ENCODE assay signal across 19 cellular contexts in the genomic region with DNA sequence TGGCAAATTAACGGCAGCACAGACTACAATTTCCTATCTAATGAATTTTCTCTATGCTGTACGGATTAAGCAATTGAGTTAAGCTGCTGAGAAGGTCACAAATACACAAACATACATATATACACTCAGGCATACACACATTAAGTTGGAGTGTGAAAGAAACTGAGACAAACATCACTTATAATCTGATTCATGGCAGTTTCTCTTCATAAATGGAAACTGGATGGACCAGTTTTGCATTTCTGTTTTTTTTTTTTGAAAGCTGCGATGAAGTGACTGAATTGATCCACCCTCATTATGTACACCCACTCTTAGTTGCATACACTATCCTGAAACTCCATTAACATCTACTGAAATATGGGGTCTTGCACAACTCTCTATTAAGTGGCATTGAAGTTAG.
"Had no signal": no experiment of that assay in that cellular context is flagged by ENCODE, and none has a peak within 500 bp of the region (broad histone marks: within the 10 kb centered on the region; RNA-seq: fewer than 3 reads in every experiment).

No MANE protein-coding gene starts in this region.

- H3K4me3 ChIP-seq: hepatocyte, tibial artery had no signal

- H3K4me3 Mint-ChIP-seq: activated naive CD4-positive, alpha-beta T cell treated with anti-CD3 and anti-CD28 coated beads for 36 hours; activated naive CD8-positive, alpha-beta T cell treated with anti-CD3 and anti-CD28 coated beads, Interleukin-2, amount 50 U/mL, for 24 hours; naive thymus-derived CD8-positive, alpha-beta T cell; stimulated activated effector memory CD8-positive, alpha-beta T cell treated with anti-CD3 and anti-CD28 coated beads, Interleukin-12 subunit alpha, Interleukin-12 subunit beta, amount 100 ng/mL, for 72 hours; T-cell had no signal

- H3K4me1 Mint-ChIP-seq: activated naive CD8-positive, alpha-beta T cell treated with anti-CD3 and anti-CD28 coated beads, Interleukin-2, amount 50 U/mL, for 24 hours; naive thymus-derived CD8-positive, alpha-beta T cell; stimulated activated effector memory CD8-positive, alpha-beta T cell treated with anti-CD3 and anti-CD28 coated beads, Interleukin-12 subunit alpha, Interleukin-12 subunit beta, amount 100 ng/mL, for 72 hours had no signal

- ATAC-seq: activated naive CD8-positive, alpha-beta T cell treated with anti-CD3 and anti-CD28 coated beads, Interleukin-2, amount 50 U/mL, for 24 hours; left lobe of liver; naive thymus-derived CD8-positive, alpha-beta T cell; stimulated activated effector memory CD8-positive, alpha-beta T cell treated with anti-CD3 and anti-CD28 coated beads, Interleukin-12 subunit alpha, Interleukin-12 subunit beta, amount 100 ng/mL, for 72 hours; T-cell had no signal

- H3K27me3 ChIP-seq: hepatocyte, neutrophil, tibial artery had no signal

- H3K27ac ChIP-seq: hepatocyte, neutrophil, tibial artery had no signal

- H3K9me3 Mint-ChIP-seq: activated naive CD4-positive, alpha-beta T cell treated with anti-CD3 and anti-CD28 coated beads for 36 hours had no signal

- DNase-seq: activated CD4-positive, alpha-beta T cell treated with anti-CD3 and anti-CD28 coated beads for 1 hour; activated CD4-positive, alpha-beta T cell treated with anti-CD3 and anti-CD28 coated beads, Interleukin-2, amount 50 U/mL, for 48 hours; activated naive CD4-positive, alpha-beta T cell treated with anti-CD3 and anti-CD28 coated beads for 36 hours; activated naive CD8-positive, alpha-beta T cell treated with anti-CD3 and anti-CD28 coated beads, Interleukin-2, amount 50 U/mL, for 24 hours; aorta; dermis blood vessel endothelial cell; erythroblast; islet precursor cell; naive thymus-derived CD8-positive, alpha-beta T cell; stimulated activated CD4-positive, alpha-beta T cell treated with anti-CD3 and anti-CD28 coated beads, Interleukin-12 subunit alpha, Interleukin-12 subunit beta, amount 100 ng/mL, for 4 hours; stimulated activated CD4-positive, alpha-beta T cell treated with anti-CD3 and anti-CD28 coated beads, Interleukin-2, amount 100 ng/mL, for 24 hours; T-cell; T-helper 9 cell; tibial artery had no signal

- H3K36me3 Mint-ChIP-seq: naive thymus-derived CD8-positive, alpha-beta T cell; stimulated activated effector memory CD8-positive, alpha-beta T cell treated with anti-CD3 and anti-CD28 coated beads, Interleukin-12 subunit alpha, Interleukin-12 subunit beta, amount 100 ng/mL, for 72 hours; T-cell had no signal

- H3K36me3 ChIP-seq: neutrophil, tibial artery had no signal

- H3K9me3 ChIP-seq: neutrophil, tibial artery had no signal

- H3K27ac Mint-ChIP-seq: activated naive CD4-positive, alpha-beta T cell treated with anti-CD3 and anti-CD28 coated beads for 36 hours; activated naive CD8-positive, alpha-beta T cell treated with anti-CD3 and anti-CD28 coated beads, Interleukin-2, amount 50 U/mL, for 24 hours; activated T-helper 2 cell treated with anti-CD3 and anti-CD28 coated beads, Interferon-gamma antibody, Interleukin-2, Interleukin-4, amounts not matched to agents 10 μg/mL and 5 μg/mL and 100 μg/mL, durations not matched to agents 14 hours and 24 hours and 36 hours; naive thymus-derived CD8-positive, alpha-beta T cell; stimulated activated effector memory CD8-positive, alpha-beta T cell treated with anti-CD3 and anti-CD28 coated beads, Interleukin-12 subunit alpha, Interleukin-12 subunit beta, amount 100 ng/mL, for 72 hours; T-cell had no signal
